ENCODE assay signal across 1 cellular context in genomic region chr3:85004147-85004546, GRCh38.
A peak's percentile ranks its signal among the peaks of the same experiment; 100 is the strongest.
TF ChIP-seq lines count a peak whose summit lies in the region.

No MANE protein-coding gene starts in this region.

TF ChIP-seq in HepG2, 621 proteins besides CTCF, POLR2A, EP300 and RAD21 (continued from another document):
- TF ChIP-seq ZNF142 (CRISPR knock-in tag; IDR thresholded peaks at IDR 0.05) (no peak), TIGD3 (CRISPR knock-in tag; IDR thresholded peaks at IDR 0.05; ENCODE audit: borderline replicate concordance) (no peak), ATF2 (CRISPR knock-in tag; IDR thresholded peaks at IDR 0.05) (no peak), FOSL1 (CRISPR knock-in tag; IDR thresholded peaks at IDR 0.05; ENCODE audit: borderline replicate concordance) (no peak), MAFF (IDR thresholded peaks at IDR 0.05; ENCODE audit: low read depth, low read length) (peak; percentile 97)
TF ChIP-seq in HepG2: peak in this region for 2.
